ENCODE assay signal across 12 cellular contexts in genomic region chr12:96239711-96240234, GRCh38. TPM values are rescaled to one million over a fixed set of nuclear protein-coding genes. Genes with fewer than 3 reads are reported as not detected.
DNase-seq lines count a peak whose midpoint lies in the region; ATAC-seq and TF ChIP-seq lines count a peak whose summit lies in the region.
"Had no signal": no experiment of that assay in that cellular context is flagged by ENCODE, and none has a peak within 500 bp of the region (broad histone marks: within the 10 kb centered on the region; RNA-seq: fewer than 3 reads in every experiment).

No MANE protein-coding gene starts in this region.

- no peak for DNase-seq in CD4-positive, CD25-positive, alpha-beta regulatory T cell
- DNase-seq in WTC11 (ENCODE audit: low spot score), result no peak
- no peak for DNase-seq in glutamatergic neuron
- no peak for DNase-seq in nephron progenitor cell
- DNase-seq in kidney tubule cell (ENCODE audit: low spot score), result no peak
- DNase-seq in DMS53 (lab: John Stamatoyannopoulos, UW), result no peak
- DNase-seq: activated CD8-positive, alpha-beta memory T cell treated with anti-CD3 and anti-CD28 coated beads, Interleukin-2, amount 50 U/mL, for 4 hours; hippocampal formation; occipital lobe had no signal

- H3K9me3 Mint-ChIP-seq in CD4-positive, CD25-positive, alpha-beta regulatory T cell, result peaks cover 0 to 3% (median 0%) of the 10 kb centered on the region in 7 donors
- H3K9me3 Mint-ChIP-seq in WTC11, result no peaks in the 10 kb centered on the region
- peaks cover 2% of the 10 kb centered on the region for H3K9me3 Mint-ChIP-seq in glutamatergic neuron (ENCODE audit: unreplicated experiment)
- H3K9me3 Mint-ChIP-seq in nephron progenitor cell, result no peaks in the 10 kb centered on the region

- H3K4me3 ChIP-seq in CD4-positive, CD25-positive, alpha-beta regulatory T cell (ENCODE audit: low read depth, low read length), result no peak overlapping the region

- H3K27me3 Mint-ChIP-seq in CD4-positive, CD25-positive, alpha-beta regulatory T cell, result no peaks in the 10 kb centered on the region
- H3K27me3 Mint-ChIP-seq in WTC11 (ENCODE audit: low read depth) (no peaks in the 10 kb centered on the region), glutamatergic neuron (ENCODE audit: unreplicated experiment) (peaks cover 3% of the 10 kb centered on the region), nephron progenitor cell (ENCODE audit: low read depth, poor library complexity) (no peaks in the 10 kb centered on the region)

- peaks cover 30 to 78% (median 60%) of the 10 kb centered on the region in 4 donors for H3K4me1 Mint-ChIP-seq in CD4-positive, CD25-positive, alpha-beta regulatory T cell
- H3K4me1 Mint-ChIP-seq in WTC11 (peaks cover 12% of the 10 kb centered on the region), glutamatergic neuron (ENCODE audit: low read depth, unreplicated experiment) (peaks cover 26% of the 10 kb centered on the region), nephron progenitor cell (peaks cover 23% of the 10 kb centered on the region)

- H3K36me3 ChIP-seq in CD4-positive, CD25-positive, alpha-beta regulatory T cell (ENCODE audit: control insufficient read depth, insufficient read depth, low read length), result peaks cover 23% of the 10 kb centered on the region

- no peaks in the 10 kb centered on the region for H3K9me3 ChIP-seq in CD4-positive, CD25-positive, alpha-beta regulatory T cell (ENCODE audit: control insufficient read depth in 2 of 2, low read length in 2 of 2)

- H3K4me1 ChIP-seq in CD4-positive, CD25-positive, alpha-beta regulatory T cell (ENCODE audit: control insufficient read depth, insufficient read depth, low read length, poor library complexity, severe bottlenecking), result peaks cover 63% of the 10 kb centered on the region

- POLR2A ChIA-PET in WTC11 (lab: Charles Lee), result no interaction called here

- TF ChIP-seq CTCF in WTC11 (IDR thresholded peaks at IDR 0.05) (no peak), glutamatergic neuron (IDR thresholded peaks at IDR 0.05; ENCODE audit: partially characterized antibody, unreplicated experiment) (no peak), nephron progenitor cell (IDR thresholded peaks at IDR 0.05) (no peak)

- peak overlapping the region in 1 of 4 donors; percentile 6 for H3K4me3 Mint-ChIP-seq in CD4-positive, CD25-positive, alpha-beta regulatory T cell
- H3K4me3 Mint-ChIP-seq in WTC11 (no peak overlapping the region), glutamatergic neuron (ENCODE audit: unreplicated experiment) (peak overlapping the region; percentile 1), nephron progenitor cell (no peak overlapping the region)

- H3K27me3 ChIP-seq in CD4-positive, CD25-positive, alpha-beta regulatory T cell (ENCODE audit: control insufficient read depth, insufficient read depth, low read length), result no peaks in the 10 kb centered on the region

- peaks cover 23% of the 10 kb centered on the region for H3K36me3 Mint-ChIP-seq in CD4-positive, CD25-positive, alpha-beta regulatory T cell
- H3K36me3 Mint-ChIP-seq in WTC11 (no peaks in the 10 kb centered on the region), glutamatergic neuron (ENCODE audit: unreplicated experiment) (no peaks in the 10 kb centered on the region), nephron progenitor cell (ENCODE audit: low read depth) (peaks cover 29% of the 10 kb centered on the region)

- no peak overlapping the region for H3K27ac ChIP-seq in CD4-positive, CD25-positive, alpha-beta regulatory T cell (ENCODE audit: insufficient read depth, low read length, poor library complexity, severe bottlenecking)
- H3K27ac ChIP-seq: KMS-11 had no signal

- no peak for ATAC-seq in CD4-positive, CD25-positive, alpha-beta regulatory T cell (ENCODE audit: low read depth in 2 of 2)
- ATAC-seq in WTC11 (peak; percentile 43), HG02798 (IDR thresholded peaks at IDR 0.05; ENCODE audit: poor library complexity, unreplicated experiment) (no peak)
- no peak for ATAC-seq in activated CD4-positive, CD25-positive, alpha-beta regulatory T cell treated with anti-CD3 and anti-CD28 coated beads, Interleukin-2, amount 50 U/mL, for 24 hours

- H3K27ac Mint-ChIP-seq in CD4-positive, CD25-positive, alpha-beta regulatory T cell, result peak overlapping the region in 2 of 3 donors; percentile 76 to 82
- no peak overlapping the region for H3K27ac Mint-ChIP-seq in WTC11
- H3K27ac Mint-ChIP-seq in glutamatergic neuron (ENCODE audit: unreplicated experiment), result no peak overlapping the region
- H3K27ac Mint-ChIP-seq in nephron progenitor cell, result peak overlapping the region; percentile 94

- CTCF ChIA-PET in WTC11 (lab: Charles Lee), result interaction anchor here (0.6 to 1.4 kb wide), 2 partner anchors 25 to 68 kb away, joined by 3 to 5 read pairs; no protein-coding TSS in a partner anchor

TF ChIP-seq in WTC11, 78 proteins besides CTCF, POLR2A, EP300 and RAD21:
- TF ChIP-seq FOXP1 (CRISPR knock-in tag; IDR thresholded peaks at IDR 0.05; ENCODE audit: borderline replicate concordance) (no peak), ETV6 (CRISPR knock-in tag; IDR thresholded peaks at IDR 0.05) (no peak)
- TF ChIP-seq, protein P1, sequence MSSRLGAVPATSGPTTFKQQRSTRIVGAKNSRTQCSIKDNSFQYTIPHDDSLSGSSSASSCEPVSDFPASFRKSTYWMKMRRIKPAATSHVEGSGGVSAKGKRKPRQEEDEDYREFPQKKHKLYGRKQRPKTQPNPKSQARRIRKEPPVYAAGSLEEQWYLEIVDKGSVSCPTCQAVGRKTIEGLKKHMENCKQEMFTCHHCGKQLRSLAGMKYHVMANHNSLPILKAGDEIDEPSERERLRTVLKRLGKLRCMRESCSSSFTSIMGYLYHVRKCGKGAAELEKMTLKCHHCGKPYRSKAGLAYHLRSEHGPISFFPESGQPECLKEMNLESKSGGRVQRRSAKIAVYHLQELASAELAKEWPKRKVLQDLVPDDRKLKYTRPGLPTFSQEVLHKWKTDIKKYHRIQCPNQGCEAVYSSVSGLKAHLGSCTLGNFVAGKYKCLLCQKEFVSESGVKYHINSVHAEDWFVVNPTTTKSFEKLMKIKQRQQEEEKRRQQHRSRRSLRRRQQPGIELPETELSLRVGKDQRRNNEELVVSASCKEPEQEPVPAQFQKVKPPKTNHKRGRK (CRISPR knock-in tag; IDR thresholded peaks at IDR 0.05; ENCODE audit: borderline replicate concordance), result no peak

RNA-seq across cellular contexts. Expression of gene ELK3, which starts 45.6 kb away (rescaled TPM):
- 84.7 TPM for total RNA-seq in CD4-positive, CD25-positive, alpha-beta regulatory T cell
- 10 to 100 TPM; 33.4 to 47.9 (median 38.3) TPM for polyA plus RNA-seq in CD4-positive, CD25-positive, alpha-beta regulatory T cell
- 14.7 to 16.5 TPM (median 14.9 TPM) in 3 replicates for total RNA-seq in WTC11 (2021)
- 3.7 TPM for total RNA-seq in glutamatergic neuron (ENCODE audit: unreplicated experiment)

Comparison
In these comparisons a context has a peak if more than half of its experiments do, and no peak if none do; other contexts are left out.
1. H3K27ac Mint-ChIP-seq: peak in CD4-positive, CD25-positive, alpha-beta regulatory T cell (2 of 3) and nephron progenitor cell (single experiment); none in WTC11 (single experiment) and glutamatergic neuron (single experiment).